25 cellular contexts compared by ENCODE assay signal in genomic region chr11:44011797-44012196, GRCh38. TPM values are rescaled to one million over a fixed set of nuclear protein-coding genes. Genes with fewer than 3 reads are reported as not detected.
DNase-seq lines count a peak whose midpoint lies in the region; ATAC-seq and TF ChIP-seq lines count a peak whose summit lies in the region.
"Had no signal": no experiment of that assay in that cellular context is flagged by ENCODE, and none has a peak within 500 bp of the region (broad histone marks: within the 10 kb centered on the region; RNA-seq: fewer than 3 reads in every experiment).

No MANE protein-coding gene starts in this region.

- H2BK15ac ChIP-seq in mesenchymal stem cell (ENCODE audit: low read depth, poor library complexity, severe bottlenecking) = no peak overlapping the region

- TF ChIP-seq CTCF in choroid plexus epithelial cell (conservative IDR thresholded peaks at IDR 0.05; ENCODE audit: low read depth, low read length) (no peak), esophagus muscularis mucosa (IDR thresholded peaks at IDR 0.05) (no peak)

- no peak overlapping the region for H2AK5ac ChIP-seq in mesenchymal stem cell (ENCODE audit: low read length, severe bottlenecking)

- no peak overlapping the region for H2BK5ac ChIP-seq in mesenchymal stem cell (ENCODE audit: low read depth, low read length, poor library complexity, severe bottlenecking)

- H2BK120ac ChIP-seq in mesenchymal stem cell (ENCODE audit: low read depth, low read length) = no peak overlapping the region

- H3K18ac ChIP-seq in mesenchymal stem cell (ENCODE audit: low read depth in 1 of 2, low read length in 2 of 2) = no peak overlapping the region

- TF ChIP-seq POLR2A in esophagus muscularis mucosa (IDR thresholded peaks at IDR 0.05; ENCODE audit: low read depth) = no peak

- H3K36me3 ChIP-seq in mesenchymal stem cell (ENCODE audit: control insufficient read depth in 1 of 2, insufficient read depth in 2 of 2, low read depth in 1 of 2, low read length in 2 of 2) (no peaks in the 10 kb centered on the region), esophagus muscularis mucosa (no peaks in the 10 kb centered on the region)
- H3K36me3 ChIP-seq: BLaER1 treated with 17β-estradiol and CSF1 and Interleukin-3, amounts not matched to agents 10 nM and 100 nM; esophagus squamous epithelium; upper lobe of right lung had no signal

- peaks cover 0 to 6% of the 10 kb centered on the region in 2 experiments for H3K27me3 ChIP-seq in mesenchymal stem cell (ENCODE audit: control insufficient read depth in 1 of 2, insufficient read depth in 1 of 2, low read length in 2 of 2)
- no peaks in the 10 kb centered on the region for H3K27me3 ChIP-seq in esophagus muscularis mucosa
- H3K27me3 ChIP-seq: BLaER1 treated with 17β-estradiol and CSF1 and Interleukin-3, amounts not matched to agents 10 nM and 100 nM; esophagus squamous epithelium; upper lobe of right lung had no signal

- no peaks in the 10 kb centered on the region for H3K79me1 ChIP-seq in mesenchymal stem cell (replicated peaks; ENCODE audit: low read length, poor library complexity, severe bottlenecking)

- H3K9ac ChIP-seq in mesenchymal stem cell (ENCODE audit: low read length) = peak overlapping the region; percentile 56
- H3K9ac ChIP-seq: BLaER1 treated with 17β-estradiol and CSF1 and Interleukin-3, amounts not matched to agents 10 nM and 100 nM had no signal

- H3K23ac ChIP-seq in mesenchymal stem cell (ENCODE audit: low read length in 2 of 2) = no peak overlapping the region

- no peak overlapping the region for H4K91ac ChIP-seq in mesenchymal stem cell (ENCODE audit: low read length)

- intact Hi-C loops in esophagus muscularis mucosa (cut with DNase I) = no loop called here

- no peak overlapping the region for H3K27ac ChIP-seq in mesenchymal stem cell (ENCODE audit: low read length, poor library complexity, severe bottlenecking)
- H3K27ac ChIP-seq in esophagus muscularis mucosa (replicated peaks in 1 of 4) = no peak overlapping the region
- H3K27ac ChIP-seq: BLaER1 treated with 17β-estradiol and CSF1 and Interleukin-3, amounts not matched to agents 10 nM and 100 nM; esophagus squamous epithelium; upper lobe of right lung had no signal

- no peak overlapping the region for H3K4me3 ChIP-seq in choroid plexus epithelial cell (ENCODE audit: low read depth, low read length)
- H3K4me3 ChIP-seq in mesenchymal stem cell (ENCODE audit: insufficient read depth in 1 of 2, low read depth in 1 of 2, low read length in 2 of 2) = peak overlapping the region in 1 of 2 experiments; percentile 20
- H3K4me3 ChIP-seq in esophagus muscularis mucosa = no peak overlapping the region
- H3K4me3 ChIP-seq: BLaER1 treated with 17β-estradiol and CSF1 and Interleukin-3, amounts not matched to agents 10 nM and 100 nM; esophagus squamous epithelium; upper lobe of right lung had no signal

- H3K4ac ChIP-seq in mesenchymal stem cell (ENCODE audit: low read depth in 1 of 2, low read length in 2 of 2) = no peak overlapping the region

- DNase-seq in AG08395 (ENCODE audit: low spot score) (peak; percentile 76), HT1080 (ENCODE audit: low read depth) (peak; percentile 18), choroid plexus epithelial cell (ENCODE audit: low read depth) (peak; percentile 28), mesenchymal stem cell (no peak), esophagus muscularis mucosa (ENCODE audit: extremely low spot score) (no peak), AML-193 (lab: John Stamatoyannopoulos, UW) (no peak)
- DNase-seq: activated naive CD4-positive, alpha-beta T cell treated with anti-CD3 and anti-CD28 coated beads, Interleukin-2, amount 10 ng/mL, durations not matched to agents 7 days and 5 days; effector CD4-positive, alpha-beta T cell; esophagus squamous epithelium; left cardiac atrium; mesendoderm; MV-4-11; naive thymus-derived CD4-positive, alpha-beta T cell; NCI-H1694 treated with DMSO at 0.1 percent for 48 hours; NCI-H774; stimulated activated naive CD8-positive, alpha-beta T cell treated with anti-CD3 and anti-CD28 coated beads, Interleukin-15, amount 100 ng/mL, for 72 hours; upper lobe of right lung had no signal

- no peak for TF ChIP-seq EP300 in esophagus muscularis mucosa (IDR thresholded peaks at IDR 0.05)

- H3K4me2 ChIP-seq in mesenchymal stem cell (ENCODE audit: low read length, poor library complexity, severe bottlenecking) = no peak overlapping the region
- H3K4me2 ChIP-seq: BLaER1 treated with 17β-estradiol and CSF1 and Interleukin-3, amounts not matched to agents 10 nM and 100 nM had no signal

- H2BK12ac ChIP-seq in mesenchymal stem cell (ENCODE audit: low read length in 2 of 2) = no peak overlapping the region

- no peak overlapping the region for H2AFZ ChIP-seq in mesenchymal stem cell (ENCODE audit: low read depth, low read length)

- H3K9me3 ChIP-seq in mesenchymal stem cell (ENCODE audit: control insufficient read depth, low read length) (no peaks in the 10 kb centered on the region), esophagus muscularis mucosa (no peaks in the 10 kb centered on the region)
- H3K9me3 ChIP-seq: BLaER1 treated with 17β-estradiol and CSF1 and Interleukin-3, amounts not matched to agents 10 nM and 100 nM; esophagus squamous epithelium; upper lobe of right lung had no signal

- 70% methylated on average over 1 of the region's 1 CpG for WGBS in mesenchymal stem cell
- WGBS in esophagus muscularis mucosa = 75% methylated on average over 1 of the region's 1 CpG

- no peak overlapping the region for H3K14ac ChIP-seq in mesenchymal stem cell (ENCODE audit: low read length in 2 of 2)

- ATAC-seq in HG03521 (IDR thresholded peaks at IDR 0.05; ENCODE audit: unreplicated experiment) (no peak), esophagus mucosa (no peak)
- ATAC-seq: activated CD4-positive, CD25-positive, alpha-beta regulatory T cell treated with anti-CD3 and anti-CD28 coated beads, Interleukin-2, amount 50 U/mL, for 24 hours; HCT116; left cardiac atrium; naive thymus-derived CD4-positive, alpha-beta T cell; Right ventricle myocardium inferior; stimulated activated naive CD8-positive, alpha-beta T cell treated with anti-CD3 and anti-CD28 coated beads, Interleukin-15, amount 100 ng/mL, for 72 hours; upper lobe of right lung had no signal

- peaks cover 5% of the 10 kb centered on the region for H3K4me1 ChIP-seq in mesenchymal stem cell (ENCODE audit: control insufficient read depth, insufficient read depth, low read depth, low read length)
- peaks cover 7 to 12% (median 12%) of the 10 kb centered on the region in 4 donors for H3K4me1 ChIP-seq in esophagus muscularis mucosa
- H3K4me1 ChIP-seq: esophagus squamous epithelium, upper lobe of right lung had no signal

- H4K8ac ChIP-seq in mesenchymal stem cell (ENCODE audit: low read length) = no peak overlapping the region

RNA-seq across cellular contexts. Expression of gene ACCSL, which starts 36.0 kb away (rescaled TPM):
- total RNA-seq in HT1080 (2014; rRNA removed; shearing (Covaris generic)) = not detected in 2 replicates
- 0.15 TPM in 1 of 2 replicates, not detected in the other for polyA plus RNA-seq in HT1080 (2015; cell fraction: cytosol; rRNA removed)
- polyA plus RNA-seq in HT1080 (2015; cell fraction: nucleus; rRNA removed) = not detected in 2 replicates
- not detected for polyA plus RNA-seq in mesenchymal stem cell (2013, experiment 1 of 2)
- polyA plus RNA-seq in mesenchymal stem cell (2013, experiment 2 of 2) = not detected
- total RNA-seq in esophagus muscularis mucosa (not detected), esophagus mucosa (not detected)
- total RNA-seq: activated CD8-positive, alpha-beta memory T cell treated with anti-CD3 and anti-CD28 coated beads for 36 hours; esophagus squamous epithelium; left cardiac atrium; naive thymus-derived CD4-positive, alpha-beta T cell; omental fat pad; Right ventricle myocardium inferior; upper lobe of right lung had no signal
- polyA plus RNA-seq: naive thymus-derived CD4-positive, alpha-beta T cell had no signal

RNA-seq across cellular contexts. Expression of gene ACCS, which starts 54.3 kb away (rescaled TPM):
- total RNA-seq in HT1080 (2014; rRNA removed; shearing (Covaris generic)) = 5.0 and 5.8 TPM in 2 replicates
- 2.3 and 2.4 TPM in 2 replicates for polyA plus RNA-seq in HT1080 (2015; cell fraction: cytosol; rRNA removed)
- polyA plus RNA-seq in HT1080 (2015; cell fraction: nucleus; rRNA removed) = 45.5 and 52.2 TPM in 2 replicates
- 7.4 TPM for polyA plus RNA-seq in mesenchymal stem cell (2013, experiment 1 of 2)
- polyA plus RNA-seq in mesenchymal stem cell (2013, experiment 2 of 2) = 7.0 TPM
- total RNA-seq in esophagus muscularis mucosa (10 to 100 TPM in 2 of 4 donors, 1 to 10 TPM in 2; 8.0 to 19.1 (median 13.5) TPM), esophagus mucosa (5.9 TPM)

Comparison
In these comparisons a context has a peak if more than half of its experiments do, and no peak if none do; other contexts are left out.
1. DNase-seq: peak in AG08395 (single experiment), HT1080 (single experiment) and choroid plexus epithelial cell (single experiment); none in mesenchymal stem cell (single experiment), esophagus muscularis mucosa (single experiment) and AML-193 (0 of 2).